In genomic region chr13:111152836-111153235, GRCh38 we compare ENCODE assay signal across 8 cellular contexts. TPM values are rescaled to one million over a fixed set of nuclear protein-coding genes. Genes with fewer than 3 reads are reported as not detected.
DNase-seq lines count a peak whose midpoint lies in the region; ATAC-seq, FAIRE-seq and TF ChIP-seq lines count a peak whose summit lies in the region.

No MANE protein-coding gene starts in this region.

- peak overlapping the region; percentile 94 for H3K4me3 Mint-ChIP-seq in stimulated activated naive CD8-positive, alpha-beta T cell treated with anti-CD3 and anti-CD28 coated beads, Interleukin-15, Interleukin-2, amounts not matched to agents 100 ng/mL and 50 ng/mL, for 24 hours

- H3K36me3 Mint-ChIP-seq in stimulated activated naive CD8-positive, alpha-beta T cell treated with anti-CD3 and anti-CD28 coated beads, Interleukin-15, Interleukin-2, amounts not matched to agents 100 ng/mL and 50 ng/mL, for 24 hours (ENCODE audit: low read depth), result peaks cover 14% of the 10 kb centered on the region

- DNase-seq in stimulated activated naive CD8-positive, alpha-beta T cell treated with anti-CD3 and anti-CD28 coated beads, Interleukin-15, Interleukin-2, amounts not matched to agents 100 U/mL and 50 U/mL, for 24 hours, result no peak
- DNase-seq in left kidney (ENCODE audit: low read depth, low spot score) (peak; percentile 79), thoracic aorta (ENCODE audit: low spot score) (no peak), GM19239 (ENCODE audit: insufficient read length, low spot score) (no peak), NOMO-1 treated with dmso at 0.1 percent for 144 hours (lab: John Stamatoyannopoulos, UW; ENCODE audit: unreplicated experiment) (no peak)

- H3K27me3 Mint-ChIP-seq in stimulated activated naive CD8-positive, alpha-beta T cell treated with anti-CD3 and anti-CD28 coated beads, Interleukin-15, Interleukin-2, amounts not matched to agents 100 ng/mL and 50 ng/mL, for 24 hours, result peaks cover 11% of the 10 kb centered on the region

- H3K4me3 ChIP-seq in thoracic aorta, result peak overlapping the region; percentile 93

- H3K27me3 ChIP-seq in thoracic aorta (replicated peaks; ENCODE audit: insufficient read depth), result no peaks in the 10 kb centered on the region

- H3K36me3 ChIP-seq in thoracic aorta, result no peaks in the 10 kb centered on the region

- H3K27ac Mint-ChIP-seq in stimulated activated naive CD8-positive, alpha-beta T cell treated with anti-CD3 and anti-CD28 coated beads, Interleukin-15, Interleukin-2, amounts not matched to agents 100 ng/mL and 50 ng/mL, for 24 hours, result peak overlapping the region; percentile 93

- ATAC-seq in stimulated activated naive CD8-positive, alpha-beta T cell treated with anti-CD3 and anti-CD28 coated beads, Interleukin-15, Interleukin-2, amounts not matched to agents 100 U/mL and 50 U/mL, for 24 hours, result no peak
- ATAC-seq in thoracic aorta (ENCODE audit: insufficient number of reproducible peaks, low FRiP score, low read depth), result no peak
- ATAC-seq in HG02973 (IDR thresholded peaks at IDR 0.05; ENCODE audit: unreplicated experiment), result no peak

- peaks cover 34% of the 10 kb centered on the region for H3K4me1 Mint-ChIP-seq in stimulated activated naive CD8-positive, alpha-beta T cell treated with anti-CD3 and anti-CD28 coated beads, Interleukin-15, Interleukin-2, amounts not matched to agents 100 ng/mL and 50 ng/mL, for 24 hours (ENCODE audit: low read depth)

- H3K9me3 ChIP-seq in thoracic aorta, result no peaks in the 10 kb centered on the region

- H3K27ac ChIP-seq in adipose tissue (ENCODE audit: low read depth, low read length) (peak overlapping the region; percentile 17), thoracic aorta (peak overlapping the region; percentile 98 to 99)

- H3K9me3 Mint-ChIP-seq in stimulated activated naive CD8-positive, alpha-beta T cell treated with anti-CD3 and anti-CD28 coated beads, Interleukin-15, Interleukin-2, amounts not matched to agents 100 ng/mL and 50 ng/mL, for 24 hours, result no peaks in the 10 kb centered on the region

- H3K4me1 ChIP-seq in thoracic aorta (ENCODE audit: control insufficient read depth in 1 of 2, low read depth in 2 of 2), result peaks cover 17 to 68% of the 10 kb centered on the region in 2 donors

- no peak for TF ChIP-seq CTCF in thoracic aorta (IDR thresholded peaks at IDR 0.05)

- 10 to 23% (median 19%) methylated on average over 9 of the region's 9 CpGs for WGBS in adipose tissue, 3 donors

- FAIRE-seq in GM19239 (lab: Jason Lieb, UNC), result no peak

RNA-seq across cellular contexts. Expression of gene ARHGEF7, which starts 37.7 kb away (rescaled TPM):
- 10 to 100 TPM; 14.0 to 41.9 (median 27.8) TPM for polyA plus RNA-seq in adipose tissue
- total RNA-seq in thoracic aorta, result 100 to 1,000 TPM; 117 to 152 TPM
